In the genomic region with DNA sequence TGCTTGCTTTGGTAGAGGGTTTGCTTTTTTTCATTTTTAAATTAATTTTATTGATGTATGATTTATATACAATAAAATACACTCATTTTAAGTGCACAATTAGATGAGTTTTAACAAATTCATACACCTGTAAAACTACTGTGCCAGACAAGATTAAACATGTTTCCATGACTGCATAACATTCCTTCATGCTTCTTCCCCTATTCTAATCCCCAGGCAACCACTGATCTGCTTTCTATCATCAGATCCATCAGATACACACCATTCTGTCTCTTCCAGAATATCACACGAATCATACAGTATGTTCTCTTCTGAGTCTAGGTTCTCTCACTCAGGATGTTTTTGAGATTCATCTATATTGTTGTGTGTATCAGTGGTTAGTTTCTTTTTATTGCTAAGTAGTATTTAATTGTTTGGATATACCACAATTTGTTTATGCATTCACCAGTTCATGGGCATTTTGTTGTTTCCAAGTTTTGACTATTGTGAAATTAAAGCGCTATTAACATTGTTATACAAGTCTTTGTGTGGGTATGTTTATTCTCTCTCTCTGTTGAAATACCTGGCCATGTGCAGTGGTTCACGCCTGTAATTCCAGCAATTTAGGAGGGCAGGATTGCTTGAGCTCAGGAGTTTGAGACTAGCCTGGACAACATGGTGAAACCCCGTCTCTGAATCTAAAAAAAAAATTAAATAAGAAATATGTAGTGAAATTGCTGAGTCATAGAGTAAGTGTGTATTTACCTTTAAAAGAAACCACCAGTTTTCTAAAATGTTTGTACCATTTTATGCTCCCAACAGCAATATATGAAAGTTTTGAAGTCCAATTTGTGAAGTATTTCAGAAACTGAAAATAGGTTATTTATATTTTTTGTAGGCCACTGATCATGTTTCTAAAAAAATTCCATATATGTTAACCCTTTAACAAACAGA, we compare ENCODE assay signal across 18 cellular contexts. TPM values are rescaled to one million over a fixed set of nuclear protein-coding genes. Genes with fewer than 3 reads are reported as not detected.
DNase-seq lines count a peak whose midpoint lies in the region; ATAC-seq and TF ChIP-seq lines count a peak whose summit lies in the region.
"Had no signal": no experiment of that assay in that cellular context is flagged by ENCODE, and none has a peak within 500 bp of the region (broad histone marks: within the 10 kb centered on the region; RNA-seq: fewer than 3 reads in every experiment).

No MANE protein-coding gene starts in this region.

- H3K4me1 ChIP-seq in ACC112 (ENCODE audit: control insufficient read depth, insufficient read depth, low read length, unreplicated experiment) (peaks cover 9% of the 10 kb centered on the region), PC-3 (ENCODE audit: insufficient read depth, low read length) (peaks cover 7% of the 10 kb centered on the region; the same call in 1 of the 2 replicates)
- H3K4me1 ChIP-seq: BLaER1, upper lobe of left lung had no signal

- H3K36me3 ChIP-seq in ACC112 (ENCODE audit: insufficient read depth, low read length) (no peaks in the 10 kb centered on the region), PC-3 (ENCODE audit: low read depth, low read length) (no peaks in the 10 kb centered on the region)
- H3K36me3 ChIP-seq: BLaER1, upper lobe of left lung had no signal

- intact Hi-C loops in PC-3 (cut with micrococcal nuclease) = loop anchor here (5.0 kb wide), 1 partner anchor 885 kb away; a partner anchor contains a TSS

- H4K20me1 ChIP-seq in PC-3 (ENCODE audit: low read length) = no peaks in the 10 kb centered on the region
- H4K20me1 ChIP-seq: BLaER1 had no signal

- H2AFZ ChIP-seq in ACC112 (ENCODE audit: low read length, unreplicated experiment) (peak overlapping the region; percentile 75), PC-3 (ENCODE audit: low read length) (peak overlapping the region; percentile 25; the same call in 1 of the 2 replicates)

- no peaks in the 10 kb centered on the region for H3K9me3 ChIP-seq in PC-3 (ENCODE audit: low read length)
- H3K9me3 ChIP-seq: BLaER1, upper lobe of left lung had no signal

- BruUV-seq in PC-3 (replicated peaks; lab: Mats Ljungman, UMichigan) = no TSS peak

- no peak overlapping the region for H3K9ac ChIP-seq in PC-3 (ENCODE audit: low read length)
- H3K9ac ChIP-seq: BLaER1 had no signal

- CTCF ChIA-PET in PC-3 (lab: Charles Lee) = no interaction called here

- DNase-seq in PC-3 (no peak), fibroblast of peridontal ligament (ENCODE audit: extremely low read depth) (peak; percentile 5), AG20443 (ENCODE audit: low spot score) (no peak), ecto neural progenitor cell (ENCODE audit: low spot score) (no peak)
- DNase-seq: activated B cell treated with CpG ODN at 0.5 μM for 24 hours; activated CD4-positive, alpha-beta T cell treated with anti-CD3 and anti-CD28 coated beads, Interleukin-2, amount 50 U/mL, for 4 hours; activated CD8-positive, alpha-beta memory T cell treated with anti-CD3 and anti-CD28 coated beads, Interleukin-2, amount 50 U/mL, for 4 hours; Calu3; hypothalamus; nephron progenitor cell; posterior cingulate gyrus; upper lobe of left lung had no signal

- POLR2A ChIA-PET in PC-3 (lab: Charles Lee; ENCODE audit: unreplicated experiment) = no interaction called here

- no peaks in the 10 kb centered on the region for H3K9me2 ChIP-seq in PC-3 (replicated peaks; ENCODE audit: low read length)

- H3F3A ChIP-seq in PC-3 (ENCODE audit: low read length, unreplicated experiment) = no peaks in the 10 kb centered on the region

- ATAC-seq in GM21723 (IDR thresholded peaks at IDR 0.05; ENCODE audit: unreplicated experiment) = peak; percentile 48
- no peak for ATAC-seq in PC-3
- ATAC-seq in GM19452 (IDR thresholded peaks at IDR 0.05; ENCODE audit: unreplicated experiment) = no peak
- no peak for ATAC-seq in GM18520 (IDR thresholded peaks at IDR 0.05; ENCODE audit: unreplicated experiment)
- ATAC-seq: sciatic nerve had no signal

- H3K79me2 ChIP-seq in ACC112 (ENCODE audit: control insufficient read depth, insufficient read depth, low read length, unreplicated experiment) (no peaks in the 10 kb centered on the region), PC-3 (ENCODE audit: low read length) (no peaks in the 10 kb centered on the region)

- no peak overlapping the region for H3K4me2 ChIP-seq in PC-3 (ENCODE audit: low read length)
- H3K4me2 ChIP-seq: BLaER1 had no signal

- no peak overlapping the region for H3K27ac ChIP-seq in ACC112 (ENCODE audit: low read depth, low read length)
- no peak overlapping the region for H3K27ac ChIP-seq in PC-3 (ENCODE audit: low read length)
- H3K27ac ChIP-seq: BLaER1, upper lobe of left lung had no signal

- TF ChIP-seq CTCF in PC-3 (conservative IDR thresholded peaks at IDR 0.05; ENCODE audit: low read depth, low read length) = no peak

- H3K4me3 ChIP-seq in ACC112 (ENCODE audit: low read depth, low read length) (no peak overlapping the region), PC-3 (ENCODE audit: low read length) (no peak overlapping the region)
- H3K4me3 ChIP-seq: BLaER1, upper lobe of left lung had no signal

- H3K27me3 ChIP-seq in ACC112 (ENCODE audit: insufficient read depth, low read length) (no peaks in the 10 kb centered on the region), PC-3 (ENCODE audit: low read length) (no peaks in the 10 kb centered on the region)
- H3K27me3 ChIP-seq: BLaER1, upper lobe of left lung had no signal

RNA-seq across cellular contexts. Expression of a gene that starts 6.9 kb away (rescaled TPM):
- total RNA-seq in PC-3 (2014; rRNA removed) = 97.9 and 106 TPM in 2 replicates
